1 cellular context compared by ENCODE assay signal in the genomic region with DNA sequence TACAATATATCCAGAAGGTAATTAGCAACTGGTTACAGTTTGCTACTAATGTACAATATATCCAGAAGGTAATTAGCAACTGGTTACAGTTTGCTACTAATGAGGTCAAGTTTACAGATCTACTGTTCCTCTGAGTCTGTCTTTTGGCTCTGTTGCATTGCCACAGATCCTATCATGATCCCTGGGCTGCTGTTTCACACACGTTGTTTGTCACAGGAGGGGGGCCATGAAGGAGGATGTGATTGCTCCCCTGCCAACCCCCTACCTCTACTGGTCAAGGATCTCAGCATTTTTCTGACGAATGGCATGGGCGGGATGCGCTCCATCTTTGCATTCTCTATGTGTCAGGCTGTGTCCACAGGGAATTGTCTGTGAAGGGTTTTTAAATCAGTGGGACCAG.
TF ChIP-seq lines count a peak whose summit lies in the region.

No MANE protein-coding gene starts in this region.

TF ChIP-seq in GM12878, 131 proteins besides CTCF, POLR2A, EP300 and RAD21 (continued from another document):
- no peak for TF ChIP-seq NFXL1 (IDR thresholded peaks at IDR 0.05; ENCODE audit: borderline replicate concordance)
